In the genomic region with DNA sequence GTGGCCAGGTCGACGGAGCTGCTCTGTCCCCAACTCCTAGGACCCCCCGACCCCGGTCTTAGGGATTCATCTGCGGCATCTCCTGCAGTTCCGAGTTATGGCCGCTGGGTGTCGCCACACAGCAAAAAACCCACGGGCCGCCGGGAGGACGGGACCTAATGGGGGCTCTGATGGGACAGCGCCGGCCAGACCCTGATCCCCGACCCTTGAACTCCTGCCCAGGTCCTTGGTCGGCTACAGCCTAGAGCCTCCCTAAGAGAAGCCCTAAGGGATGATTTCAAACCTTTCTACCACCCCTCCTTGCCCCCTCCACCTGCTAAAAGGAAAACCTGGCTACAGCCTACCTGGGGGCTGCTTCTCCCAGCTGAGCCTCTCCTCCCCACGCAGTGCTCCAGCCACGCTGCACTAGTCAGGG, we compare ENCODE assay signal across 8 cellular contexts. TPM values are rescaled to one million over a fixed set of nuclear protein-coding genes. Genes with fewer than 3 reads are reported as not detected.
DNase-seq lines count a peak whose midpoint lies in the region; ATAC-seq, FAIRE-seq and TF ChIP-seq lines count a peak whose summit lies in the region.

No MANE protein-coding gene starts in this region.

- FAIRE-seq in kidney (lab: Jason Lieb, UNC): no peak

- no peaks in the 10 kb centered on the region for H3K9me3 ChIP-seq in kidney (ENCODE audit: control insufficient read depth in 1 of 2, low read length in 2 of 2)

- H3K36me3 ChIP-seq in kidney (ENCODE audit: control insufficient read depth in 1 of 2, insufficient read depth in 2 of 2, low read length in 2 of 2): no peaks in the 10 kb centered on the region

- H3K4me3 ChIP-seq in kidney (ENCODE audit: low read length in 2 of 2): no peak overlapping the region

- no peak for ATAC-seq in GM18505 (IDR thresholded peaks at IDR 0.05; ENCODE audit: unreplicated experiment)

- H3K9ac ChIP-seq in kidney (ENCODE audit: low read length in 2 of 2): no peak overlapping the region

- intact Hi-C loops in kidney (cut with DNase I): no loop called here

- TF ChIP-seq POLR2A in GM18505 (IDR thresholded peaks at IDR 0.05; ENCODE audit: borderline replicate concordance, extremely low read depth, insufficient read depth, insufficient read length): no peak

- no peak overlapping the region for H3K27ac ChIP-seq in kidney (ENCODE audit: low read depth in 2 of 2, low read length in 2 of 2)

- DNase-seq in NOMO-1 treated with DMSO at 0.1 percent for 48 hours (lab: John Stamatoyannopoulos, UW; ENCODE audit: unreplicated experiment): peak; percentile 12
- DNase-seq in NOMO-1 treated with dmso at 0.1 percent for 144 hours (lab: John Stamatoyannopoulos, UW; ENCODE audit: unreplicated experiment): no peak
- peak; percentile 20 to 43 (median 29) for DNase-seq in T-helper 1 cell
- peak; percentile 58 for DNase-seq in astrocyte of the hippocampus (ENCODE audit: low read depth, low spot score)
- no peak for DNase-seq in kidney
- peak; percentile 28 to 45 for DNase-seq in stimulated activated CD4-positive, alpha-beta T cell treated with anti-CD3 and anti-CD28 coated beads, Interleukin-4, amount 100 ng/mL, for 48 hours (ENCODE audit: low read depth in 2 of 2)
- DNase-seq in COR-L47 (lab: John Stamatoyannopoulos, UW): no peak

- peaks cover 6% of the 10 kb centered on the region in 2 donors for H3K4me1 ChIP-seq in kidney (ENCODE audit: control insufficient read depth in 1 of 2, insufficient read depth in 1 of 2, low read depth in 1 of 2, low read length in 2 of 2)

- peak; percentile 92 for TF ChIP-seq CTCF in kidney (IDR thresholded peaks at IDR 0.05; ENCODE audit: borderline replicate concordance, extremely low read depth, insufficient read depth)

RNA-seq across cellular contexts. Expression of a gene that starts 30.8 kb away (rescaled TPM):
- total RNA-seq in kidney: 2.9 TPM
- polyA plus RNA-seq in kidney (ENCODE audit: insufficient read depth, low read depth, low replicate concordance): 1.0 TPM

RNA-seq across cellular contexts. Expression of a gene that starts 47.8 kb away (rescaled TPM):
- total RNA-seq in kidney: 40.7 TPM
- 77.1 TPM for polyA plus RNA-seq in kidney (ENCODE audit: insufficient read depth, low read depth, low replicate concordance)

RNA-seq across cellular contexts. Expression of a gene that starts 48.0 kb away (rescaled TPM):
- total RNA-seq in kidney: 94.5 TPM
- 28.4 TPM for polyA plus RNA-seq in kidney (ENCODE audit: insufficient read depth, low read depth, low replicate concordance)

Comparison
In these comparisons a context has a peak if more than half of its experiments do, and no peak if none do; other contexts are left out.
1. DNase-seq: peak in NOMO-1 treated with DMSO at 0.1 percent for 48 hours (single experiment), T-helper 1 cell (5 of 5), astrocyte of the hippocampus (single experiment) and stimulated activated CD4-positive, alpha-beta T cell treated with anti-CD3 and anti-CD28 coated beads, Interleukin-4, amount 100 ng/mL, for 48 hours (2 of 2); none in NOMO-1 treated with dmso at 0.1 percent for 144 hours (single experiment), kidney (single experiment) and COR-L47 (single experiment).